Comparison of ENCODE assay signal across 25 cellular contexts in the genomic region with DNA sequence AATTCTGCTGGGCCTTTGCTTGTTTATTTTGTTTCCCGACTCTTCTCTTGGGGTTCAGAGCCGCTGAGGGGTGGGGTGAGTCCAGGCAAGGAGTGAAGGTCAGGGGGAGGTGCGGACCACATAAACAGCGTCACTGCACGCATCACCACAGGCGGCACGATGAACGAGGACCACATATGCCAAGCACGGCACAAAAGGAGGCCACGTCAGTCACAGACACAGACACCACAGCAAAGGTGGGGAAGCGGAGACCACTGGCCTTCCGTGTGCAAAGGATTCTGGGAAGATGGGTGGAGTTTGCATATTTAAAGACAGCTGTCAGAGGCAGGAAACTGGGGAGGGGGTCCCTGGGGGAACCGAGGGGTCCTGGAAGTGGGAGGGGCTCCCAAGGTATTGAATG. TPM values are rescaled to one million over a fixed set of nuclear protein-coding genes. Genes with fewer than 3 reads are reported as not detected.
DNase-seq lines count a peak whose midpoint lies in the region; ATAC-seq and TF ChIP-seq lines count a peak whose summit lies in the region.
"Had no signal": no experiment of that assay in that cellular context is flagged by ENCODE, and none has a peak within 500 bp of the region (broad histone marks: within the 10 kb centered on the region; RNA-seq: fewer than 3 reads in every experiment).

No MANE protein-coding gene starts in this region.

- H3K9me3 ChIP-seq in A673 (ENCODE audit: low read depth, low read length, poor library complexity, severe bottlenecking) = no peaks in the 10 kb centered on the region
- H3K9me3 ChIP-seq: HAP-1, SJSA1 had no signal

- H3K4me3 Mint-ChIP-seq in brain (no peak overlapping the region), nephron (peak overlapping the region; percentile 33 to 51 (median 48))
- H3K4me3 Mint-ChIP-seq: GM23338, HFFc6 had no signal

- intact Hi-C loops in A673 (cut with micrococcal nuclease; ENCODE audit: unreplicated experiment) = no loop called here
- intact Hi-C loops in Right ventricle myocardium inferior (cut with DNase I) = no loop called here

- no peak for ATAC-seq in Right ventricle myocardium inferior
- ATAC-seq in GM18502 (IDR thresholded peaks at IDR 0.05; ENCODE audit: poor library complexity, unreplicated experiment) = no peak
- ATAC-seq: GM23338, T-cell had no signal

- H3K27ac ChIP-seq in A673 (ENCODE audit: low read depth, low read length, poor library complexity, severe bottlenecking) (no peak overlapping the region), RWPE1 (peak overlapping the region; percentile 97)
- H3K27ac ChIP-seq: C4-2B, KMS-11 had no signal

- no peak overlapping the region for H3K4me3 ChIP-seq in A673 (ENCODE audit: low read depth, low read length, poor library complexity, severe bottlenecking)
- H3K4me3 ChIP-seq: GM23338, HAP-1, SJSA1 had no signal

- CTCF ChIA-PET in A673 (lab: Charles Lee) = no interaction called here
- CTCF ChIA-PET in RWPE1 (lab: Yijun Ruan, JAX) = no interaction called here

- H3K27me3 Mint-ChIP-seq in brain = peaks cover 4% of the 10 kb centered on the region
- no peaks in the 10 kb centered on the region for H3K27me3 Mint-ChIP-seq in nephron (ENCODE audit: low read depth)

- H3K4me1 ChIP-seq in A673 (ENCODE audit: insufficient read depth, low read length, poor library complexity, severe bottlenecking) = no peaks in the 10 kb centered on the region
- H3K4me1 ChIP-seq: HAP-1 had no signal

- BruUV-seq in A673 (replicated peaks; lab: Mats Ljungman, UMichigan) = TSS peak; percentile 33

- H3K36me3 Mint-ChIP-seq in brain (peaks cover 25% of the 10 kb centered on the region), nephron (ENCODE audit: low read depth) (peaks cover 52% of the 10 kb centered on the region)

- peaks cover 0 to 41% (median 0%) of the 10 kb centered on the region in 5 experiments for H3K9me3 Mint-ChIP-seq in brain
- peaks cover 25% of the 10 kb centered on the region for H3K9me3 Mint-ChIP-seq in nephron
- H3K9me3 Mint-ChIP-seq: GM23338, HFFc6, T-cell had no signal

- H3K36me3 ChIP-seq in A673 (ENCODE audit: insufficient read depth, low read length, poor library complexity, severe bottlenecking) = peaks cover 17% of the 10 kb centered on the region

- POLR2A ChIA-PET in A673 (lab: Charles Lee; ENCODE audit: low non-redundant PET) (no interaction called here), RWPE1 (lab: Yijun Ruan, JAX; ENCODE audit: low non-redundant PET) (no interaction called here)

- TF ChIP-seq CTCF in A673 (conservative IDR thresholded peaks at IDR 0.05; ENCODE audit: low read depth, low read length) (no peak), RWPE1 (conservative IDR thresholded peaks at IDR 0.05; ENCODE audit: low read depth) (no peak), brain (conservative IDR thresholded peaks at IDR 0.05) (no peak), nephron (IDR thresholded peaks at IDR 0.05; ENCODE audit: unreplicated experiment in 3 of 3) (no peak)

- no peak for DNase-seq in A673 (ENCODE audit: low spot score)
- DNase-seq in RWPE1 (ENCODE audit: low spot score) = no peak
- DNase-seq in NCI-H1694 treated with DMSO at 0.1 percent for 48 hours (lab: John Stamatoyannopoulos, UW) = no peak
- DNase-seq in HUDEP-2 (lab: John Stamatoyannopoulos, UW; ENCODE audit: unreplicated experiment in 76 of 76) = no peak
- DNase-seq in Right ventricle myocardium inferior (ENCODE audit: missing footprints) = no peak
- DNase-seq: AML-193, HFFc6, MM.1S, NCI-H1694, NCI-H2081, NCI-H2171, NCI-H226, NCI-H510A, NCI-H69, OCI-M1, Right ventricle myocardium superior, T-cell had no signal

- H3K27me3 ChIP-seq in A673 (replicated peaks; ENCODE audit: insufficient read depth, low read depth, low read length, poor library complexity) = no peaks in the 10 kb centered on the region
- H3K27me3 ChIP-seq: SJSA1 had no signal

- H3K27ac Mint-ChIP-seq in brain = peak overlapping the region in 3 of 5 experiments; percentile 13 to 60 (median 21)
- H3K27ac Mint-ChIP-seq in nephron = peak overlapping the region; percentile 43 to 99 (median 47)
- H3K27ac Mint-ChIP-seq: GM23338, HFFc6, T-cell had no signal

- H3K4me1 Mint-ChIP-seq in brain (peaks cover 6% of the 10 kb centered on the region), nephron (peaks cover 9% of the 10 kb centered on the region)

RNA-seq across cellular contexts. Expression of gene TIMP1, which starts 10.3 kb away (rescaled TPM):
- total RNA-seq in A673 (2021) (386 and 471 TPM in 2 replicates), Right ventricle myocardium inferior (112 TPM)
- polyA plus RNA-seq in brain (ENCODE audit: insufficient read depth, low read depth, low replicate concordance) = 94.8 TPM

RNA-seq across cellular contexts. Expression of gene ARAF, which starts 10.9 kb away (rescaled TPM):
- total RNA-seq in A673 (2021) (60.0 and 60.9 TPM in 2 replicates), Right ventricle myocardium inferior (76.5 TPM)
- 55.5 TPM for polyA plus RNA-seq in brain (ENCODE audit: insufficient read depth, low read depth, low replicate concordance)

RNA-seq across cellular contexts. Expression of gene SYN1, which starts 47.8 kb away (rescaled TPM):
- 8.1 and 9.2 TPM in 2 replicates for total RNA-seq in A673 (2021)
- 275 TPM for polyA plus RNA-seq in brain (ENCODE audit: insufficient read depth, low read depth, low replicate concordance)
- total RNA-seq in Right ventricle myocardium inferior = 11.1 TPM

RNA-seq across cellular contexts. Expression of gene CFP, which starts 57.8 kb away (rescaled TPM):
- 1.9 and 2.3 TPM in 2 replicates for total RNA-seq in A673 (2021)
- 1.1 TPM for polyA plus RNA-seq in brain (ENCODE audit: insufficient read depth, low read depth, low replicate concordance)
- total RNA-seq in Right ventricle myocardium inferior = 3.7 TPM

Comparison
In these comparisons a context has a peak if more than half of its experiments do, and no peak if none do; other contexts are left out.
1. H3K4me3 Mint-ChIP-seq: peak in nephron (3 of 3); none in brain (0 of 5).